In genomic region chr2:207463996-207464395, GRCh38 we compare ENCODE assay signal across 25 cellular contexts.
"Had no signal": no experiment of that assay in that cellular context is flagged by ENCODE, and none has a peak within 500 bp of the region (broad histone marks: within the 10 kb centered on the region; RNA-seq: fewer than 3 reads in every experiment).

No MANE protein-coding gene starts in this region.

- H3K4me2 ChIP-seq: smooth muscle cell had no signal

- H3K9me3 ChIP-seq: left lung, lower lobe of right lung, neutrophil, ovary, right atrium auricular region, right lobe of liver, testis, thyroid gland, transverse colon, upper lobe of left lung, vagina had no signal

- H3K27ac ChIP-seq: left lung, lower lobe of right lung, neutrophil, ovary, right atrium auricular region, right lobe of liver, testis, thyroid gland, transverse colon, upper lobe of left lung, vagina had no signal

- DNase-seq: immature natural killer cell; kidney; left colon; left lung; lower lobe of right lung; mammary epithelial cell; mesenchymal stem cell; naive thymus-derived CD8-positive, alpha-beta T cell; ovary; right lobe of liver; stimulated activated CD4-positive, alpha-beta T cell treated with anti-CD3 and anti-CD28 coated beads, Interleukin-2, amount 100 ng/mL, for 48 hours; stimulated activated CD4-positive, alpha-beta T cell treated with anti-CD3 and anti-CD28 coated beads, Interleukin-4, amount 100 ng/mL, for 4 hours; stimulated activated CD8-positive, alpha-beta memory T cell treated with anti-CD3 and anti-CD28 coated beads, Interleukin-4, amount 100 ng/mL, for 48 hours; stimulated activated naive CD4-positive, alpha-beta T cell treated with Interleukin-2 at 50 U/mL for 16 hours; stimulated activated naive CD8-positive, alpha-beta T cell treated with anti-CD3 and anti-CD28 coated beads, Interleukin-15, amount 100 ng/mL, for 72 hours; testis; thyroid gland; transverse colon; upper lobe of left lung had no signal

- H3K36me3 ChIP-seq: left lung, lower lobe of right lung, neutrophil, ovary, right atrium auricular region, right lobe of liver, thyroid gland, transverse colon, upper lobe of left lung, vagina had no signal

- H3K27me3 ChIP-seq: left lung, neutrophil, ovary, right atrium auricular region, right lobe of liver, testis, thyroid gland, transverse colon, upper lobe of left lung, vagina had no signal

- ATAC-seq: left colon; left lung; lower lobe of right lung; naive thymus-derived CD8-positive, alpha-beta T cell; right lobe of liver; stimulated activated memory B cell treated with anti-CD40 and anti-IgM and Interleukin-4, amounts not matched to agents 10 μg/mL and 1 μg/mL and 100 μg/mL, for 72 hours; stimulated activated naive CD8-positive, alpha-beta T cell treated with anti-CD3 and anti-CD28 coated beads, Interleukin-15, amount 100 ng/mL, for 72 hours had no signal

- H3K4me1 ChIP-seq: left lung, lower lobe of right lung, right atrium auricular region, right lobe of liver, testis, transverse colon, upper lobe of left lung, vagina had no signal

- FAIRE-seq: islet of Langerhans, kidney had no signal

- H3K4me3 ChIP-seq: left lung, lower lobe of right lung, ovary, right atrium auricular region, right lobe of liver, smooth muscle cell, testis, thyroid gland, transverse colon, upper lobe of left lung, vagina had no signal
